In genomic region chr13:81001828-81002385, GRCh38 we compare ENCODE assay signal across 20 cellular contexts.
"Had no signal": no experiment of that assay in that cellular context is flagged by ENCODE, and none has a peak within 500 bp of the region (broad histone marks: within the 10 kb centered on the region; RNA-seq: fewer than 3 reads in every experiment).

No MANE protein-coding gene starts in this region.

- H3K27me3 ChIP-seq: esophagus squamous epithelium, neutrophil, sigmoid colon, spleen, tibial nerve, upper lobe of left lung had no signal

- H3K27ac ChIP-seq: coronary artery, esophagus squamous epithelium, neutrophil, parathyroid adenoma, sigmoid colon, skin epidermis, spleen, thoracic aorta, tibial nerve, upper lobe of left lung had no signal

- H3K79me2 ChIP-seq: parathyroid adenoma had no signal

- H3K9ac ChIP-seq: parathyroid adenoma had no signal

- H3K4me1 ChIP-seq: esophagus squamous epithelium, parathyroid adenoma, sigmoid colon, spleen, tibial nerve, upper lobe of left lung had no signal

- H3K9me3 ChIP-seq: neutrophil had no signal

- DNase-seq: effector memory CD8-positive, alpha-beta T cell; erythroblast; esophagus squamous epithelium; hypothalamus; immature natural killer cell; naive B cell; right cardiac atrium; sigmoid colon; spleen; stimulated activated CD4-positive, alpha-beta T cell treated with anti-CD3 and anti-CD28 coated beads, Interleukin-2, amount 100 ng/mL, for 48 hours; stimulated activated naive B cell treated with anti-CD40 and anti-IgM and Interleukin-4, amounts not matched to agents 10 μg/mL and 1 μg/mL and 100 μg/mL, for 72 hours; upper lobe of left lung had no signal

- H3K4me3 ChIP-seq: coronary artery, esophagus squamous epithelium, lung, sigmoid colon, skin epidermis, spleen, thoracic aorta, tibial nerve, upper lobe of left lung had no signal

- H3K36me3 ChIP-seq: esophagus squamous epithelium, neutrophil, sigmoid colon, spleen, thoracic aorta, upper lobe of left lung had no signal

- H2AFZ ChIP-seq: parathyroid adenoma had no signal

- ATAC-seq: effector memory CD8-positive, alpha-beta T cell; natural killer cell treated with Interleukin-12 subunit alpha and Interleukin-12 subunit beta and Interleukin-15 and Interleukin-18, amount 100 ng/mL, for 72 hours; right cardiac atrium; stimulated activated naive B cell treated with anti-CD40 and anti-IgM and Interleukin-4, amounts not matched to agents 10 μg/mL and 1 μg/mL and 100 μg/mL, for 72 hours had no signal
